ENCODE assay signal across 7 cellular contexts in the genomic region with DNA sequence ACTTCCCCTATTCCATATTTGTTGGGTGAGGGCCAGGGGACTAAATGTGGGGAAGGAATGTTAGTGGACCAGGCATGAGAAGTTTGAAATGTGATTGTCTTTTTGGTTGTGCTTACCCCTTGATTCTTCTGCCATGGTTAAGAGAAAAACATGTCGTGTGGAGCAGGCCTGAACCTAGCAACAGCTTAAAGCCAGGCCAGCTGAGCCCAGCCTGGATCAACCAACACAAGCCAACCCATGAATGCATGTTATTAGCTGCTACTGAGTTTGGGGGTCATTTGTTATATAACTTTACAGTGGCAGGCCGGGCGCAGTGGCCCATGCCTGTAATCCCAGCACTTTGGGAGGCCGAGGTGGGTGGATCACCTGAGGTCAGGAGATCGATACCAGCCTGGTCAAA.
"Had no signal": no experiment of that assay in that cellular context is flagged by ENCODE, and none has a peak within 500 bp of the region (broad histone marks: within the 10 kb centered on the region; RNA-seq: fewer than 3 reads in every experiment).

No MANE protein-coding gene starts in this region.

- DNase-seq: GM23248, H9, KG1 had no signal

- H3K4me1 Mint-ChIP-seq: IgD-negative memory B cell had no signal

- H3K4me3 ChIP-seq: GM23248 had no signal

- H3K27ac ChIP-seq: GM23248, HL-60 had no signal

- H2AFZ ChIP-seq: GM23248 had no signal

- FAIRE-seq: H1, H54 had no signal

- H3K4me3 Mint-ChIP-seq: H9, IgD-negative memory B cell had no signal

- H3K27ac Mint-ChIP-seq: H9, IgD-negative memory B cell had no signal
